8 cellular contexts compared by ENCODE assay signal in genomic region chr14:32469388-32470160, GRCh38.
DNase-seq lines count a peak whose midpoint lies in the region; ATAC-seq and TF ChIP-seq lines count a peak whose summit lies in the region.

No MANE protein-coding gene starts in this region.

- ATAC-seq in lower lobe of right lung (peak in 1 of 2 donors; percentile 49), esophagus mucosa (no peak), HG02973 (IDR thresholded peaks at IDR 0.05; ENCODE audit: unreplicated experiment) (no peak)

- no peak overlapping the region for H3K4me3 Mint-ChIP-seq in T-helper 2 cell treated with Interferon-gamma antibody and Interleukin-4, amounts not matched to agents 5 μg/mL and 100 μg/mL, for 36 hours

- H3K36me3 ChIP-seq in lower lobe of right lung, result no peaks in the 10 kb centered on the region

- peak; percentile 39 for TF ChIP-seq CTCF in lower lobe of right lung (IDR thresholded peaks at IDR 0.05)

- H3K9me3 Mint-ChIP-seq in T-helper 2 cell treated with Interferon-gamma antibody and Interleukin-4, amounts not matched to agents 5 μg/mL and 100 μg/mL, for 36 hours, result no peaks in the 10 kb centered on the region

- H3K9me3 ChIP-seq in lower lobe of right lung, result no peaks in the 10 kb centered on the region

- DNase-seq in NOMO-1 treated with DMSO at 0.1 percent for 48 hours (lab: John Stamatoyannopoulos, UW; ENCODE audit: unreplicated experiment), result peak; percentile 6
- DNase-seq in NOMO-1 treated with dmso at 0.1 percent for 144 hours (lab: John Stamatoyannopoulos, UW; ENCODE audit: unreplicated experiment), result no peak
- peak; percentile 44 for DNase-seq in NCI-H345 (lab: John Stamatoyannopoulos, UW)
- peak in 1 of 61 donors; percentile 2 for DNase-seq in caudate nucleus (lab: John Stamatoyannopoulos, UW)
- no peak for DNase-seq in lower lobe of right lung
- no peak for DNase-seq in T-helper 2 cell treated with Interferon-gamma antibody and Interleukin-4, amounts not matched to agents 5 μg/mL and 100 μg/mL, for 36 hours (ENCODE audit: low spot score)

- H3K27me3 ChIP-seq in lower lobe of right lung (ENCODE audit: low read depth), result no peaks in the 10 kb centered on the region

- H3K27me3 Mint-ChIP-seq in T-helper 2 cell treated with Interferon-gamma antibody and Interleukin-4, amounts not matched to agents 5 μg/mL and 100 μg/mL, for 36 hours (ENCODE audit: low read depth), result peaks cover 8% of the 10 kb centered on the region

- peak overlapping the region; percentile 88 for H3K27ac ChIP-seq in caudate nucleus (ENCODE audit: low read depth, low read length)
- no peak overlapping the region for H3K27ac ChIP-seq in lower lobe of right lung

- no peaks in the 10 kb centered on the region for H3K4me1 Mint-ChIP-seq in T-helper 2 cell treated with Interferon-gamma antibody and Interleukin-4, amounts not matched to agents 5 μg/mL and 100 μg/mL, for 36 hours (ENCODE audit: low read depth)

- no peak overlapping the region for H3K27ac Mint-ChIP-seq in T-helper 2 cell treated with Interferon-gamma antibody and Interleukin-4, amounts not matched to agents 5 μg/mL and 100 μg/mL, for 36 hours

- intact Hi-C loops in lower lobe of right lung (cut with DNase I), result loop anchor here (5.0 kb wide), 1 partner anchor 217 kb away; no protein-coding TSS in a partner anchor

- H3K4me1 ChIP-seq in lower lobe of right lung, result peaks cover 5% of the 10 kb centered on the region

- H3K4me3 ChIP-seq in lower lobe of right lung, result no peak overlapping the region

- H3K36me3 Mint-ChIP-seq in T-helper 2 cell treated with Interferon-gamma antibody and Interleukin-4, amounts not matched to agents 5 μg/mL and 100 μg/mL, for 36 hours (ENCODE audit: low read depth), result no peaks in the 10 kb centered on the region

Comparison
In these comparisons a context has a peak if more than half of its experiments do, and no peak if none do; other contexts are left out.
1. DNase-seq: peak in NOMO-1 treated with DMSO at 0.1 percent for 48 hours (single experiment) and NCI-H345 (single experiment); none in NOMO-1 treated with dmso at 0.1 percent for 144 hours (single experiment), lower lobe of right lung (single experiment) and T-helper 2 cell treated with Interferon-gamma antibody and Interleukin-4, amounts not matched to agents 5 μg/mL and 100 μg/mL, for 36 hours (single experiment).